21 cellular contexts compared by ENCODE assay signal in the genomic region with DNA sequence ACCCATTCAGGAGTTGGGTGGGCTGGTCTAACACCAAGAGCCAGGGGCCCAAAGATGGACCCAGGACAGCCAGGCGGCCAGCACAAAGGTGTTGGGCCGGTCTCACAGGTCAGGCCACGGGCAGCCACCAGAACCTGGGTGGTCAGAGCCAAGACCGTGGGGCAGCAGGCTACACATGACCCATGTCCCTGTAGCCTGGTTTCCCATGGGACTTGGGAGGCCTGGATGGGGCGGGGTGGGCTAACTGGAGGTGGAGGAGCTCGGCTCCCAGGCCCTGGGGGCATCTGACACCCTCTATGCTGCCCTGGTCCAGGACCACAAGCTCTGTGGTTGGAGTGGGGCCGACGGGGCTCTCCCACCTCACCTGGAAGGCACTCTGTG. TPM values are rescaled to one million over a fixed set of nuclear protein-coding genes. Genes with fewer than 3 reads are reported as not detected.
"Had no signal": no experiment of that assay in that cellular context is flagged by ENCODE, and none has a peak within 500 bp of the region (broad histone marks: within the 10 kb centered on the region; RNA-seq: fewer than 3 reads in every experiment).

No MANE protein-coding gene starts in this region.

- H3K4me3 ChIP-seq: SJSA1, SK-N-MC had no signal

- H3K9me3 ChIP-seq: SJSA1 had no signal

- H3K27me3 ChIP-seq: SJSA1 had no signal

- H3K27ac ChIP-seq: SJSA1, SK-N-MC had no signal

- H3K4me1 ChIP-seq: SJSA1 had no signal

- H3K36me3 Mint-ChIP-seq: IgD-negative memory B cell had no signal

- H3K27me3 Mint-ChIP-seq: IgD-negative memory B cell had no signal

- H3K27ac Mint-ChIP-seq: IgD-negative memory B cell had no signal

- H3K9me3 Mint-ChIP-seq: IgD-negative memory B cell had no signal

- ATAC-seq: Panc1 had no signal

- DNase-seq: KBM-7, MV-4-11, NCI-H1048, NCI-H1105, NCI-H1417 treated with DMSO at 0.1 percent for 48 hours, NCI-H1694 treated with DMSO at 0.1 percent for 48 hours, NCI-H1930, NCI-H2081, NCI-H2107, NCI-H226, NCI-H446, NCI-H510A, NCI-H524 treated with DMSO at 0.1 percent for 48 hours, NCI-H774, Right ventricle myocardium superior, SIG-M5 had no signal

RNA-seq across cellular contexts. Expression of gene SNAI3, which starts 37.2 kb away (rescaled TPM):
- total RNA-seq: MCF 10A had no signal
